Comparison of ENCODE assay signal across 10 cellular contexts in the genomic region with DNA sequence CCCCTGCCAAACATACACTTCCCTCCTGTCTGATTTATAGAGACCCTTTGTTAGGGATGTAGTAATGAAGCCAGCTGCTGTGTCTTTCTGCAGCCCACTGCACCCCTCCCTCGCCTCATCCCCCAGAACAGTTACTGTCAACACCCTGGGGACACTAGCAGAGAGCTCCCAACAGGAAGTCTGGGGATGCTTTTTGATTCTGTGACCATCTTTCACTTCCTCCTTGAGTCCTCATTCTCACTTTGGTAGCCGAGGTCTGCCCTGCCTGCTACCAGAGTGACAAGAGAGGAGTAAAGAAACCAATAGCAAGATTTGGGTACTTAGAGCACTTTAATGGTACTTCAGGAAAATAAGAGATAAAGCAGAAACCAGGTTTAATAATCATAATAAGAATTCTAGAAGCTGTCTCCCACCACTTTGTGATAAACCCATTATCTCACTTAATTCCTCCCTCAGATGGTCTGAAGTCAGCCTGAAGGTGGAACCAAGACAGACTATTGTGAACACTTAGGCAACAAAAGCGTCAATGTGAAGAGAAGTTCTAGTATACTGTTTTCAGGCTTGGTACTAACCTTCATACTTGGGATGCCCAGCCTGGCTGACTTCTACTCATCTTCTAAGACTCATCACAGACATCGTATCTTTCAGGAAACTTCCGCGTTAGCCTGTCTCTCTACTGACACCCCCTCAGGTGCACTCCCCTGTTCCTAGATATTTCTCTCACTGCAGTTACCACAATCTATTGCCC.
DNase-seq lines count a peak whose midpoint lies in the region; ATAC-seq, FAIRE-seq and TF ChIP-seq lines count a peak whose summit lies in the region.
"Had no signal": no experiment of that assay in that cellular context is flagged by ENCODE, and none has a peak within 500 bp of the region (broad histone marks: within the 10 kb centered on the region; RNA-seq: fewer than 3 reads in every experiment).

No MANE protein-coding gene starts in this region.

- no peak overlapping the region for H2BK120ac ChIP-seq in mesenchymal stem cell (ENCODE audit: low read depth, low read length)

- no peak for FAIRE-seq in pancreas (lab: Jason Lieb, UNC)

- H3K4ac ChIP-seq in mesenchymal stem cell (ENCODE audit: low read depth in 1 of 2, low read length in 2 of 2) = no peak overlapping the region

- no peak overlapping the region for H3K9ac ChIP-seq in mesenchymal stem cell (ENCODE audit: low read length)
- H3K9ac ChIP-seq: KMS-11 had no signal

- no peak overlapping the region for H4K91ac ChIP-seq in mesenchymal stem cell (ENCODE audit: low read length)

- H3K27ac ChIP-seq in spleen (peak overlapping the region in 4 of 8 donors; percentile 2 to 47 (median 18)), pancreas (no peak overlapping the region), mesenchymal stem cell (ENCODE audit: low read length, poor library complexity, severe bottlenecking) (no peak overlapping the region)
- H3K27ac ChIP-seq: KMS-11 had no signal

- H3K9me3 ChIP-seq in spleen (no peaks in the 10 kb centered on the region), pancreas (no peaks in the 10 kb centered on the region), mesenchymal stem cell (ENCODE audit: control insufficient read depth, low read length) (no peaks in the 10 kb centered on the region)

- no peak overlapping the region for H2AK5ac ChIP-seq in mesenchymal stem cell (ENCODE audit: low read length, severe bottlenecking)

- H3K36me3 ChIP-seq in spleen = no peaks in the 10 kb centered on the region
- no peaks in the 10 kb centered on the region for H3K36me3 ChIP-seq in pancreas
- no peaks in the 10 kb centered on the region for H3K36me3 ChIP-seq in mesenchymal stem cell (ENCODE audit: control insufficient read depth in 1 of 2, insufficient read depth in 2 of 2, low read depth in 1 of 2, low read length in 2 of 2)

- ATAC-seq in HG02840 (IDR thresholded peaks at IDR 0.05; ENCODE audit: low FRiP score, unreplicated experiment) (peak; percentile 98), pancreas (no peak)

- TF ChIP-seq CTCF in NB4 (IDR thresholded peaks at IDR 0.05; ENCODE audit: low read depth, low read length) = no peak
- no peak for TF ChIP-seq CTCF in spleen (IDR thresholded peaks at IDR 0.05 in 8 of 11, conservative IDR thresholded peaks at IDR 0.05 in 3 of 11)
- no peak for TF ChIP-seq CTCF in pancreas (IDR thresholded peaks at IDR 0.05)

- no peak overlapping the region for H4K8ac ChIP-seq in mesenchymal stem cell (ENCODE audit: low read length)

- DNase-seq in NCI-H2171 treated with DMSO at 0.1 percent for 48 hours (lab: John Stamatoyannopoulos, UW) (peak; percentile 14), NCI-H2171 (lab: John Stamatoyannopoulos, UW) (no peak), NB4 (ENCODE audit: low read depth) (peak; percentile 96), spleen (peak; percentile 74), pancreas (no peak), NCI-H1048 (lab: John Stamatoyannopoulos, UW) (no peak), mesenchymal stem cell (no peak)
- DNase-seq: stimulated activated CD4-positive, alpha-beta T cell treated with anti-CD3 and anti-CD28 coated beads, Interleukin-4, amount 100 ng/mL, for 24 hours had no signal

- no peak overlapping the region for H3K14ac ChIP-seq in mesenchymal stem cell (ENCODE audit: low read length in 2 of 2)

- H2AFZ ChIP-seq in mesenchymal stem cell (ENCODE audit: low read depth, low read length) = no peak overlapping the region

- no peak for TF ChIP-seq POLR2A in NB4 (IDR thresholded peaks at IDR 0.05; ENCODE audit: extremely low read depth, insufficient read length)
- TF ChIP-seq POLR2A in spleen (IDR thresholded peaks at IDR 0.05) = no peak

- WGBS in spleen, 5 donors = 38 to 47% (median 41%) methylated on average over 6 of the region's 6 CpGs
- WGBS in pancreas, 2 donors = 68 to 79% methylated on average over 6 of the region's 6 CpGs
- WGBS in mesenchymal stem cell = 76% methylated on average over 6 of the region's 6 CpGs

- no peak overlapping the region for H2BK12ac ChIP-seq in mesenchymal stem cell (ENCODE audit: low read length in 2 of 2)

- H3K4me3 ChIP-seq in NB4 (ENCODE audit: low read depth, low read length) = no peak overlapping the region
- peak overlapping the region in 1 of 8 donors; percentile 25 for H3K4me3 ChIP-seq in spleen
- H3K4me3 ChIP-seq in pancreas = no peak overlapping the region
- H3K4me3 ChIP-seq in mesenchymal stem cell (ENCODE audit: insufficient read depth in 1 of 2, low read depth in 1 of 2, low read length in 2 of 2) = no peak overlapping the region

- no peak overlapping the region for H2BK5ac ChIP-seq in mesenchymal stem cell (ENCODE audit: low read depth, low read length, poor library complexity, severe bottlenecking)

- no peaks in the 10 kb centered on the region for H3K27me3 ChIP-seq in spleen (replicated peaks in 1 of 7)
- no peaks in the 10 kb centered on the region for H3K27me3 ChIP-seq in pancreas
- H3K27me3 ChIP-seq in mesenchymal stem cell (ENCODE audit: control insufficient read depth in 1 of 2, insufficient read depth in 1 of 2, low read length in 2 of 2) = no peaks in the 10 kb centered on the region

- H3K79me1 ChIP-seq in mesenchymal stem cell (replicated peaks; ENCODE audit: low read length, poor library complexity, severe bottlenecking) = no peaks in the 10 kb centered on the region

- H3K4me1 ChIP-seq in spleen = peaks cover 0 to 53% (median 21%) of the 10 kb centered on the region in 6 donors
- no peaks in the 10 kb centered on the region for H3K4me1 ChIP-seq in pancreas
- no peaks in the 10 kb centered on the region for H3K4me1 ChIP-seq in mesenchymal stem cell (ENCODE audit: control insufficient read depth, insufficient read depth, low read depth, low read length)

- H3K18ac ChIP-seq in mesenchymal stem cell (ENCODE audit: low read depth in 1 of 2, low read length in 2 of 2) = no peak overlapping the region

- intact Hi-C loops in spleen (cut with DNase I; ENCODE audit: low total_unique reads) = no loop called here
- intact Hi-C loops in pancreas (cut with DNase I) = no loop called here

- H2BK15ac ChIP-seq in mesenchymal stem cell (ENCODE audit: low read depth, poor library complexity, severe bottlenecking) = no peak overlapping the region

- no peak overlapping the region for H3K23ac ChIP-seq in mesenchymal stem cell (ENCODE audit: low read length in 2 of 2)

- H3K4me2 ChIP-seq in mesenchymal stem cell (ENCODE audit: low read length, poor library complexity, severe bottlenecking) = no peak overlapping the region
- H3K4me2 ChIP-seq: KMS-11 had no signal

Comparison
In these comparisons a context has a peak if more than half of its experiments do, and no peak if none do; other contexts are left out.
1. DNase-seq: peak in NCI-H2171 treated with DMSO at 0.1 percent for 48 hours (single experiment), NB4 (single experiment) and spleen (single experiment); none in NCI-H2171 (single experiment), pancreas (0 of 6), NCI-H1048 (single experiment) and mesenchymal stem cell (single experiment).